ENCODE assay signal across 8 cellular contexts in genomic region chr1:193143285-193143684, GRCh38. TPM values are rescaled to one million over a fixed set of nuclear protein-coding genes. Genes with fewer than 3 reads are reported as not detected.
DNase-seq lines count a peak whose midpoint lies in the region; ATAC-seq and TF ChIP-seq lines count a peak whose summit lies in the region.

No MANE protein-coding gene starts in this region.

- no peaks in the 10 kb centered on the region for H3K9me3 Mint-ChIP-seq in nephron progenitor cell

- H3K27ac ChIP-seq in MM.1S (ENCODE audit: low read length), result no peak overlapping the region
- no peak overlapping the region for H3K27ac ChIP-seq in gastrocnemius medialis

- H3K36me3 ChIP-seq in MM.1S (replicated peaks; ENCODE audit: insufficient read depth, low read length) (peaks cover 21% of the 10 kb centered on the region), gastrocnemius medialis (peaks cover 0 to 44% of the 10 kb centered on the region in 2 donors)

- no peaks in the 10 kb centered on the region; the same call in 1 of the 2 replicates for H4K20me1 ChIP-seq in MM.1S (ENCODE audit: insufficient read depth, low read length)

- ATAC-seq in gastrocnemius medialis (no peak), HG03432 (IDR thresholded peaks at IDR 0.05; ENCODE audit: unreplicated experiment) (no peak), HG02571 (IDR thresholded peaks at IDR 0.05; ENCODE audit: unreplicated experiment) (no peak)

- H3K27me3 ChIP-seq in MM.1S (replicated peaks; ENCODE audit: insufficient read depth, low read length) (no peaks in the 10 kb centered on the region), gastrocnemius medialis (no peaks in the 10 kb centered on the region)

- no peak overlapping the region for H3K4me3 Mint-ChIP-seq in nephron progenitor cell

- no peak for TF ChIP-seq POLR2A in gastrocnemius medialis (IDR thresholded peaks at IDR 0.05)

- no peaks in the 10 kb centered on the region for H3K9me2 ChIP-seq in MM.1S (replicated peaks; ENCODE audit: insufficient read depth, low read length)

- H3K4me2 ChIP-seq in MM.1S (ENCODE audit: low read depth, low read length), result no peak overlapping the region

- no peak overlapping the region for H3K27ac Mint-ChIP-seq in nephron progenitor cell

- peaks cover 58% of the 10 kb centered on the region for H3K36me3 Mint-ChIP-seq in nephron progenitor cell (ENCODE audit: low read depth)

- no peak overlapping the region for H3K9ac ChIP-seq in MM.1S (ENCODE audit: low read length)

- TF ChIP-seq CTCF in MM.1S (IDR thresholded peaks at IDR 0.05; ENCODE audit: low read length), result peak; percentile 33
- TF ChIP-seq CTCF in cardiac fibroblast (IDR thresholded peaks at IDR 0.05; ENCODE audit: low read depth, low read length), result peak; percentile 4
- peak; percentile 33 for TF ChIP-seq CTCF in nephron progenitor cell (IDR thresholded peaks at IDR 0.05)
- TF ChIP-seq CTCF in gastrocnemius medialis (IDR thresholded peaks at IDR 0.05 in 4 of 5, conservative IDR thresholded peaks at IDR 0.05 in 1 of 5), result no peak

- no peaks in the 10 kb centered on the region for H3K9me3 ChIP-seq in MM.1S (replicated peaks; ENCODE audit: insufficient read depth, low read length)
- no peaks in the 10 kb centered on the region for H3K9me3 ChIP-seq in gastrocnemius medialis

- H3K4me3 ChIP-seq in MM.1S (ENCODE audit: low read length), result no peak overlapping the region
- H3K4me3 ChIP-seq in cardiac fibroblast (replicated peaks in 1 of 2; ENCODE audit: low read depth in 2 of 2, low read length in 2 of 2), result no peak overlapping the region
- H3K4me3 ChIP-seq in gastrocnemius medialis, result no peak overlapping the region

- intact Hi-C loops in gastrocnemius medialis (cut with DNase I; ENCODE audit: low total_unique reads), result no loop called here

- no peak overlapping the region for H2AFZ ChIP-seq in MM.1S (ENCODE audit: low read length)

- H3K79me2 ChIP-seq in MM.1S (ENCODE audit: low read length), result peaks cover 59% of the 10 kb centered on the region

- H3F3A ChIP-seq in MM.1S (ENCODE audit: insufficient read depth, low read length), result 0 out of 2 replicates have a peak, but pooled peaks cover 3% of the 10 kb centered on the region

- H3K4me1 Mint-ChIP-seq in nephron progenitor cell, result no peaks in the 10 kb centered on the region

- no peaks in the 10 kb centered on the region for H3K27me3 Mint-ChIP-seq in nephron progenitor cell (ENCODE audit: low read depth, poor library complexity)

- 0 out of 2 replicates have a peak, but pooled peaks cover 8% of the 10 kb centered on the region for H3K4me1 ChIP-seq in MM.1S (ENCODE audit: low read length)
- no peaks in the 10 kb centered on the region for H3K4me1 ChIP-seq in gastrocnemius medialis

- DNase-seq in EH (ENCODE audit: low read depth) (peak; percentile 37), MM.1S (no peak), cardiac fibroblast (ENCODE audit: low read depth in 2 of 2) (peak; percentile 29 to 47), nephron progenitor cell (no peak), gastrocnemius medialis (no peak), DMS153 treated with DMSO at 0.1 percent for 48 hours (lab: John Stamatoyannopoulos, UW; ENCODE audit: unreplicated experiment) (no peak)

- in situ Hi-C loops in gastrocnemius medialis (cut with MboI; ENCODE audit: low sequenced_read_pairs in 4 of 4), result no loop called here

RNA-seq across cellular contexts. Expression of gene CDC73, which starts 21.5 kb away (rescaled TPM):
- total RNA-seq in gastrocnemius medialis, result 10 to 100 TPM; 12.3 to 23.7 (median 17.4) TPM

RNA-seq across cellular contexts. Expression of gene GLRX2, which starts 38.1 kb away (rescaled TPM):
- total RNA-seq in gastrocnemius medialis, result 10 to 100 TPM; 11.9 to 42.8 (median 20.7) TPM

RNA-seq across cellular contexts. Expression of gene B3GALT2, which starts 43.1 kb away (rescaled TPM):
- under 1 TPM in 1 of 4 donors, not detected in 3; 0.11 TPM for total RNA-seq in gastrocnemius medialis

Comparison
In these comparisons a context has a peak if more than half of its experiments do, and no peak if none do; other contexts are left out.
1. DNase-seq: peak in EH (single experiment) and cardiac fibroblast (2 of 2); none in MM.1S (single experiment), nephron progenitor cell (single experiment), gastrocnemius medialis (0 of 2) and DMS153 treated with DMSO at 0.1 percent for 48 hours (single experiment).
2. CTCF ChIP-seq: peak in MM.1S (single experiment), cardiac fibroblast (single experiment) and nephron progenitor cell (single experiment); none in gastrocnemius medialis (0 of 5).